9 cellular contexts compared by ENCODE assay signal in genomic region chr12:54285150-54286041, GRCh38. TPM values are rescaled to one million over a fixed set of nuclear protein-coding genes. Genes with fewer than 3 reads are reported as not detected.
DNase-seq lines count a peak whose midpoint lies in the region; ATAC-seq and TF ChIP-seq lines count a peak whose summit lies in the region.
"Had no signal": no experiment of that assay in that cellular context is flagged by ENCODE, and none has a peak within 500 bp of the region (broad histone marks: within the 10 kb centered on the region; RNA-seq: fewer than 3 reads in every experiment).

No MANE protein-coding gene starts in this region.

- DNase-seq in DND-41 (no peak), MM.1S (no peak), osteoblast (ENCODE audit: insufficient read length, low spot score, missing footprints) (peak; percentile 29), cerebellar nuclear complex (lab: John Stamatoyannopoulos, UW) (no peak), SIG-M5 (lab: John Stamatoyannopoulos, UW) (no peak), NCI-H146 (lab: John Stamatoyannopoulos, UW) (no peak), mesenteric fat pad (ENCODE audit: low spot score) (no peak)
- DNase-seq: caudate nucleus had no signal

- no peak overlapping the region for H3K27ac ChIP-seq in DND-41 (ENCODE audit: low read length)
- H3K27ac ChIP-seq in MM.1S (ENCODE audit: low read length) = no peak overlapping the region
- no peak overlapping the region for H3K27ac ChIP-seq in ectodermal cell (ENCODE audit: insufficient read depth, low read depth, low read length, poor library complexity, severe bottlenecking)
- H3K27ac ChIP-seq in osteoblast (ENCODE audit: low read depth, low read length) = no peak overlapping the region

- no peaks in the 10 kb centered on the region for H3K9me2 ChIP-seq in MM.1S (replicated peaks; ENCODE audit: insufficient read depth, low read length)

- H3K4me3 ChIP-seq in DND-41 (ENCODE audit: low read depth in 1 of 2, low read length in 2 of 2) (0 out of 4 replicates have a peak overlapping the region, but pooled peaks of 1 of the 2 experiments have one; percentile 1), MM.1S (ENCODE audit: low read length) (no peak overlapping the region), ectodermal cell (ENCODE audit: insufficient read depth, low read depth, low read length) (peak overlapping the region; percentile 13), osteoblast (ENCODE audit: insufficient read depth, low read length) (peak overlapping the region; percentile 22)

- 81 to 94% methylated on average over 5 of the region's 5 CpGs for WGBS in ectodermal cell, 2 experiments

- peaks cover 51% of the 10 kb centered on the region for H3K79me2 ChIP-seq in DND-41 (ENCODE audit: insufficient read depth, low read length)
- peaks cover 44% of the 10 kb centered on the region for H3K79me2 ChIP-seq in MM.1S (ENCODE audit: low read length)
- peaks cover 37% of the 10 kb centered on the region for H3K79me2 ChIP-seq in osteoblast (ENCODE audit: insufficient read depth, low read length)

- H3K36me3 ChIP-seq in DND-41 (ENCODE audit: insufficient read depth, low read length) = peaks cover 75% of the 10 kb centered on the region
- peaks cover 25% of the 10 kb centered on the region for H3K36me3 ChIP-seq in MM.1S (replicated peaks; ENCODE audit: insufficient read depth, low read length)
- peaks cover 56% of the 10 kb centered on the region for H3K36me3 ChIP-seq in ectodermal cell (ENCODE audit: control insufficient read depth, insufficient read depth, low read length)
- peaks cover 65% of the 10 kb centered on the region for H3K36me3 ChIP-seq in osteoblast (ENCODE audit: insufficient read depth, low read length)

- peak overlapping the region; percentile 43 for H3K4me2 ChIP-seq in DND-41 (ENCODE audit: insufficient read depth, low read length)
- no peak overlapping the region for H3K4me2 ChIP-seq in MM.1S (ENCODE audit: low read depth, low read length)
- H3K4me2 ChIP-seq in osteoblast (ENCODE audit: insufficient read depth, low read length) = peak overlapping the region; percentile 47

- no peak for ATAC-seq in DND-41 (ENCODE audit: insufficient read depth, low read depth)

- H3K9ac ChIP-seq in DND-41 (ENCODE audit: low read depth, low read length) (no peak overlapping the region), MM.1S (ENCODE audit: low read length) (no peak overlapping the region)

- H3K9me3 ChIP-seq in DND-41 (ENCODE audit: insufficient read depth, low read length, severe bottlenecking) (no peaks in the 10 kb centered on the region), MM.1S (replicated peaks; ENCODE audit: insufficient read depth, low read length) (no peaks in the 10 kb centered on the region), ectodermal cell (ENCODE audit: control insufficient read depth, low read length) (no peaks in the 10 kb centered on the region), osteoblast (ENCODE audit: low read depth, low read length) (no peaks in the 10 kb centered on the region)

- H2AFZ ChIP-seq in DND-41 (ENCODE audit: low read depth, low read length) (no peak overlapping the region), MM.1S (ENCODE audit: low read length) (no peak overlapping the region), osteoblast (ENCODE audit: low read length) (no peak overlapping the region)

- peaks cover 78% of the 10 kb centered on the region for H3F3A ChIP-seq in MM.1S (ENCODE audit: insufficient read depth, low read length)

- H3K4me1 ChIP-seq in DND-41 (ENCODE audit: insufficient read depth, low read length) (peaks cover 32% of the 10 kb centered on the region), MM.1S (ENCODE audit: low read length) (peaks cover 15% of the 10 kb centered on the region; the same call in 1 of the 2 replicates), ectodermal cell (ENCODE audit: control insufficient read depth, insufficient read depth, low read length) (peaks cover 12% of the 10 kb centered on the region), osteoblast (ENCODE audit: insufficient read depth, low read length) (peaks cover 29% of the 10 kb centered on the region)

- peaks cover 64% of the 10 kb centered on the region for H4K20me1 ChIP-seq in DND-41 (ENCODE audit: insufficient read depth, low read length)
- peaks cover 41% of the 10 kb centered on the region for H4K20me1 ChIP-seq in MM.1S (ENCODE audit: insufficient read depth, low read length)
- H4K20me1 ChIP-seq in osteoblast (ENCODE audit: insufficient read depth, low read length) = peaks cover 57% of the 10 kb centered on the region

- H3K27me3 ChIP-seq in DND-41 (ENCODE audit: insufficient read depth, low read length, poor library complexity) (no peaks in the 10 kb centered on the region), MM.1S (replicated peaks; ENCODE audit: insufficient read depth, low read length) (no peaks in the 10 kb centered on the region), ectodermal cell (ENCODE audit: control insufficient read depth, insufficient read depth, low read length, poor library complexity, severe bottlenecking) (no peaks in the 10 kb centered on the region), osteoblast (ENCODE audit: insufficient read depth, low read length) (no peaks in the 10 kb centered on the region)

- peak; percentile 53 for TF ChIP-seq CTCF in DND-41 (IDR thresholded peaks at IDR 0.05; ENCODE audit: borderline replicate concordance, extremely low read depth, low read length, poor library complexity, severe bottlenecking)
- peak; percentile 26 for TF ChIP-seq CTCF in MM.1S (IDR thresholded peaks at IDR 0.05; ENCODE audit: low read length)
- TF ChIP-seq CTCF in osteoblast (IDR thresholded peaks at IDR 0.05; ENCODE audit: extremely low read depth, low read depth, low read length) = peak; percentile 38

RNA-seq across cellular contexts. Expression of gene HNRNPA1, which starts 4.9 kb away (rescaled TPM):
- polyA plus RNA-seq in ectodermal cell (2013, experiment 1 of 4) = 5,033 TPM
- 4,767 TPM for polyA plus RNA-seq in ectodermal cell (2013, experiment 2 of 4)
- 3,463 TPM for polyA plus RNA-seq in ectodermal cell (2013, experiment 3 of 4)
- polyA plus RNA-seq in ectodermal cell (2013, experiment 4 of 4) = 4,008 TPM
- 217 and 232 TPM in 2 replicates for total RNA-seq in osteoblast
- total RNA-seq in mesenteric fat pad = 655 TPM

RNA-seq across cellular contexts. Expression of gene CBX5, which starts 5.5 kb away (rescaled TPM):
- 223 TPM for polyA plus RNA-seq in ectodermal cell (2013, experiment 1 of 4)
- polyA plus RNA-seq in ectodermal cell (2013, experiment 2 of 4) = 250 TPM
- 108 TPM for polyA plus RNA-seq in ectodermal cell (2013, experiment 3 of 4)
- 124 TPM for polyA plus RNA-seq in ectodermal cell (2013, experiment 4 of 4)
- 37.1 and 37.6 TPM in 2 replicates for total RNA-seq in osteoblast
- 35.2 TPM for total RNA-seq in mesenteric fat pad

RNA-seq across cellular contexts. Expression of gene NFE2, which starts 15.4 kb away (rescaled TPM):
- 5.7 TPM for polyA plus RNA-seq in ectodermal cell (2013, experiment 1 of 4)
- polyA plus RNA-seq in ectodermal cell (2013, experiment 2 of 4) = 5.6 TPM
- 3.6 TPM for polyA plus RNA-seq in ectodermal cell (2013, experiment 3 of 4)
- 4.4 TPM for polyA plus RNA-seq in ectodermal cell (2013, experiment 4 of 4)
- total RNA-seq in osteoblast (1.4 and 2.7 TPM in 2 replicates), mesenteric fat pad (4.9 TPM)

RNA-seq across cellular contexts. Expression of gene COPZ1, which starts 39.5 kb away (rescaled TPM):
- polyA plus RNA-seq in ectodermal cell (2013, experiment 1 of 4) = 186 TPM
- polyA plus RNA-seq in ectodermal cell (2013, experiment 2 of 4) = 199 TPM
- 131 TPM for polyA plus RNA-seq in ectodermal cell (2013, experiment 3 of 4)
- 163 TPM for polyA plus RNA-seq in ectodermal cell (2013, experiment 4 of 4)
- total RNA-seq in osteoblast (96.9 and 104 TPM in 2 replicates), mesenteric fat pad (93.8 TPM)
